ENCODE assay signal across 8 cellular contexts in genomic region chr6:31680841-31681671, GRCh38. TPM values are rescaled to one million over a fixed set of nuclear protein-coding genes. Genes with fewer than 3 reads are reported as not detected.
DNase-seq lines count a peak whose midpoint lies in the region; ATAC-seq and TF ChIP-seq lines count a peak whose summit lies in the region.

Gene LY6G5C, minus strand, starts transcription at chr6:31681067. Its CDS starts 694 bp downstream, at chr6:31680373.

- H3K9me2 ChIP-seq in SK-N-SH, result no peaks in the 10 kb centered on the region

- no peak for ATAC-seq in GM18868 (IDR thresholded peaks at IDR 0.05; ENCODE audit: unreplicated experiment)

- H3K27ac ChIP-seq in SK-N-SH (ENCODE audit: low read depth in 2 of 2, low read length in 1 of 2), result peak within 1 kb of the TSS in 1 of 2 experiments; percentile 31; a peak in 1 of 4 replicates

- H3K4me3 ChIP-seq in GM12865 (ENCODE audit: low read depth, low read length) (peak within 1 kb of the TSS; percentile 72), SK-N-SH (ENCODE audit: low read depth in 2 of 2, low read length in 1 of 2) (peak within 1 kb of the TSS in 1 of 2 experiments; percentile 31; a peak in 1 of 4 replicates)

- H4K20me1 ChIP-seq in SK-N-SH (ENCODE audit: insufficient read depth), result no peaks in the 10 kb centered on the region

- CTCF ChIA-PET in SK-N-SH (lab: Yijun Ruan, JAX), result interaction anchor here (0.6 to 3.2 kb wide), 19 partner anchors 9 to 271 kb away, joined by 3 to 29 read pairs (median 5); partner anchors contain the start of genes GPANK1, LY6G5B, MSH5 and NEU1

- peaks cover 3 to 7% of the 10 kb centered on the region in 2 experiments; a peak in 2 of 4 replicates for H3K4me1 ChIP-seq in SK-N-SH (ENCODE audit: control insufficient read depth in 1 of 2, insufficient read depth in 2 of 2, low read depth in 1 of 2, low read length in 1 of 2)

- no peaks in the 10 kb centered on the region for H3K36me3 ChIP-seq in SK-N-SH (replicated peaks in 1 of 2; ENCODE audit: control insufficient read depth in 1 of 2, insufficient read depth in 2 of 2, low read length in 1 of 2)

- TF ChIP-seq CTCF in GM12865 (IDR thresholded peaks at IDR 0.05; ENCODE audit: insufficient read depth, low read depth, low read length, missing control alignments) (peak; percentile 71), SK-N-SH (IDR thresholded peaks at IDR 0.05) (peak; percentile 69)

- H3F3A ChIP-seq in SK-N-SH (replicated peaks; ENCODE audit: insufficient read depth), result no peaks in the 10 kb centered on the region

- intact Hi-C loops in head of caudate nucleus (cut with DNase I), result loop anchor here (2.0 kb wide), 1 partner anchor 150 kb away; no protein-coding TSS in a partner anchor

- DNase-seq in GM12865 (ENCODE audit: low read depth) (peak; percentile 90), MV-4-11 (lab: John Stamatoyannopoulos, UW) (peak; percentile 71), SK-N-SH (peak; percentile 88), head of caudate nucleus (peak; percentile 69 to 93 (median 82)), nucleus accumbens (lab: John Stamatoyannopoulos, UW) (peak in 51 of 56 donors; percentile 6 to 84 (median 52)), ureter (ENCODE audit: low spot score) (peak; percentile 89)
- DNase-seq in activated naive CD8-positive, alpha-beta T cell treated with anti-CD3 and anti-CD28 coated beads, Interleukin-2, amount 50 U/mL, for 16 hours (ENCODE audit: low read depth, low spot score), result peak; percentile 27

- H3K4me2 ChIP-seq in SK-N-SH, result peak within 1 kb of the TSS; percentile 46

- H3K9me3 ChIP-seq in SK-N-SH, result no peaks in the 10 kb centered on the region

- H3K27me3 ChIP-seq in SK-N-SH (ENCODE audit: insufficient read depth), result no peaks in the 10 kb centered on the region

- POLR2A ChIA-PET in SK-N-SH (lab: Yijun Ruan, JAX), result interaction anchor here (0.7 kb wide), 1 partner anchor 220 kb away, joined by 3 read pairs; no protein-coding TSS in a partner anchor

- no peak for TF ChIP-seq EP300 in SK-N-SH (IDR thresholded peaks at IDR 0.05; ENCODE audit: borderline replicate concordance in 1 of 2, low read depth in 1 of 2, low read length in 1 of 2)

- H2AFZ ChIP-seq in SK-N-SH (ENCODE audit: low read depth), result peak within 1 kb of the TSS; percentile 85

- H3K79me2 ChIP-seq in SK-N-SH (ENCODE audit: insufficient read depth), result no peaks in the 10 kb centered on the region

- peak; percentile 96 for TF ChIP-seq RAD21 in SK-N-SH (IDR thresholded peaks at IDR 0.05; ENCODE audit: low read length)

- WGBS in SK-N-SH (ENCODE audit: low lambda C conversion rate), result 26% methylated on average over 21 of the region's 51 CpGs

- H3K9ac ChIP-seq in SK-N-SH, result no peak within 1 kb of the TSS

TF ChIP-seq in SK-N-SH, 30 proteins besides CTCF, POLR2A, EP300 and RAD21:
- no peak for TF ChIP-seq GATA2 (CRISPR knock-in tag; IDR thresholded peaks at IDR 0.05)
- TF ChIP-seq IRF3 (IDR thresholded peaks at IDR 0.05; ENCODE audit: low read depth, low read length), result no peak
- no peak for TF ChIP-seq FOSL2 (IDR thresholded peaks at IDR 0.05; ENCODE audit: borderline replicate concordance, low read depth)
- TF ChIP-seq MXI1 (IDR thresholded peaks at IDR 0.05; ENCODE audit: low read depth, low read length), result peak; percentile 56; the same call in 1 of the 2 replicates
- TF ChIP-seq YY1 (IDR thresholded peaks at IDR 0.05; ENCODE audit: low read depth), result 0 out of 2 replicates have a peak, but pooled peaks have one; percentile 22
- TF ChIP-seq SMC3 (IDR thresholded peaks at IDR 0.05; ENCODE audit: low read depth, low read length), result peak; percentile 91
- 0 out of 2 replicates have a peak, but pooled peaks have one; percentile 60 for TF ChIP-seq SIN3A (IDR thresholded peaks at IDR 0.05; ENCODE audit: borderline replicate concordance, low read depth, low read length)
- no peak for TF ChIP-seq NRF1 (IDR thresholded peaks at IDR 0.05; ENCODE audit: low read depth, low read length)
- no peak for TF ChIP-seq FOXJ3 (CRISPR knock-in tag; IDR thresholded peaks at IDR 0.05)
- TF ChIP-seq USF2 (IDR thresholded peaks at IDR 0.05; ENCODE audit: borderline replicate concordance, low read depth, low read length), result no peak
- TF ChIP-seq JUND (IDR thresholded peaks at IDR 0.05), result no peak

RNA-seq across cellular contexts. Expression of gene LY6G5C, which starts in this region (rescaled TPM):
- polyA plus RNA-seq in SK-N-SH (2012; rRNA removed), result 0.60 and 1.1 TPM in 2 replicates
- polyA plus RNA-seq in SK-N-SH (2012; cell fraction: cytosol; rRNA removed), result 0.43 and 0.46 TPM in 2 replicates
- polyA plus RNA-seq in SK-N-SH (2012; cell fraction: nucleus; rRNA removed), result 1.4 and 1.6 TPM in 2 replicates
- total RNA-seq in ureter, result 3.0 TPM

Comparison
In these comparisons a context has a peak if more than half of its experiments do, and no peak if none do; other contexts are left out.
1. DNase-seq: peak in every context shown above with its lines; median percentile 90 in GM12865; 89 in ureter; 88 in SK-N-SH; 82 in head of caudate nucleus; 71 in MV-4-11; 52 in nucleus accumbens; 27 in activated naive CD8-positive, alpha-beta T cell treated with anti-CD3 and anti-CD28 coated beads, Interleukin-2, amount 50 U/mL, for 16 hours.